8 cellular contexts compared by ENCODE assay signal in genomic region chr17:82217530-82218204, GRCh38. TPM values are rescaled to one million over a fixed set of nuclear protein-coding genes. Genes with fewer than 3 reads are reported as not detected.
DNase-seq lines count a peak whose midpoint lies in the region; ATAC-seq and TF ChIP-seq lines count a peak whose summit lies in the region.

No MANE protein-coding gene starts in this region.

- no peak for TF ChIP-seq CTCF in chondrocyte (IDR thresholded peaks at IDR 0.05)

- no peak overlapping the region for H3K4me3 ChIP-seq in mesodermal cell (ENCODE audit: extremely low read depth, insufficient read depth, low read length, poor library complexity, severe bottlenecking)

- no peaks in the 10 kb centered on the region for H3K36me3 ChIP-seq in mesodermal cell (ENCODE audit: control insufficient read depth, insufficient read depth, low read length)

- DNase-seq in AG08396 (ENCODE audit: low spot score) (peak; percentile 89), MV-4-11 (lab: John Stamatoyannopoulos, UW) (peak; percentile 86), chondrocyte (ENCODE audit: low spot score) (peak; percentile 93), iPS-NIHi7 (ENCODE audit: extremely low spot score) (no peak), GM19240 (ENCODE audit: insufficient read length, low spot score) (no peak)

- peak overlapping the region; percentile 90 for H3K27ac ChIP-seq in mesodermal cell (ENCODE audit: low read depth, low read length, severe bottlenecking)

- peaks cover 32% of the 10 kb centered on the region for H3K4me1 ChIP-seq in mesodermal cell (ENCODE audit: control insufficient read depth, insufficient read depth, low read length, poor library complexity, severe bottlenecking)

- no peaks in the 10 kb centered on the region for H3K36me3 Mint-ChIP-seq in chondrocyte (ENCODE audit: low read depth)

- H3K4me3 Mint-ChIP-seq in chondrocyte (ENCODE audit: unreplicated experiment) = no peak overlapping the region

- H3K27me3 Mint-ChIP-seq in chondrocyte (ENCODE audit: low read depth) = no peaks in the 10 kb centered on the region

- no peaks in the 10 kb centered on the region for H3K9me3 ChIP-seq in mesodermal cell (ENCODE audit: control insufficient read depth, low read length)

- H3K9me3 Mint-ChIP-seq in chondrocyte (ENCODE audit: low read depth) = no peaks in the 10 kb centered on the region

- no peak for ATAC-seq in HG03139 (IDR thresholded peaks at IDR 0.05; ENCODE audit: unreplicated experiment)
- no peak for ATAC-seq in GM21381 (IDR thresholded peaks at IDR 0.05; ENCODE audit: unreplicated experiment)

- 55 to 65% methylated on average over 15 to 18 of the region's 21 CpGs for WGBS in mesodermal cell (ENCODE audit: insufficient coverage in 2 of 2), 2 experiments

- peak overlapping the region; percentile 93 for H3K27ac Mint-ChIP-seq in chondrocyte (ENCODE audit: unreplicated experiment)

- H3K4me1 Mint-ChIP-seq in chondrocyte (ENCODE audit: low read depth) = peaks cover 36% of the 10 kb centered on the region

RNA-seq across cellular contexts. Expression of gene CCDC57, which starts 5.0 kb away (rescaled TPM):
- total RNA-seq in chondrocyte = 23.5 to 39.8 TPM (median 24.1 TPM) in 3 replicates
- polyA plus RNA-seq in mesodermal cell (2013, experiment 1 of 2) = 28.8 TPM
- 22.8 TPM for polyA plus RNA-seq in mesodermal cell (2013, experiment 2 of 2)

RNA-seq across cellular contexts. Expression of gene SLC16A3, which starts 11.2 kb away (rescaled TPM):
- 53.3 to 206 TPM (median 189 TPM) in 3 replicates for total RNA-seq in chondrocyte
- polyA plus RNA-seq in mesodermal cell (2013, experiment 1 of 2) = 107 TPM
- polyA plus RNA-seq in mesodermal cell (2013, experiment 2 of 2) = 93.4 TPM

RNA-seq across cellular contexts. Expression of gene CSNK1D, which starts 55.8 kb away (rescaled TPM):
- 93.0 to 94.5 TPM (median 93.9 TPM) in 3 replicates for total RNA-seq in chondrocyte
- polyA plus RNA-seq in mesodermal cell (2013, experiment 1 of 2) = 108 TPM
- polyA plus RNA-seq in mesodermal cell (2013, experiment 2 of 2) = 105 TPM

Comparison
In these comparisons a context has a peak if more than half of its experiments do, and no peak if none do; other contexts are left out.
1. DNase-seq: peak in AG08396 (single experiment), MV-4-11 (single experiment) and chondrocyte (single experiment); none in iPS-NIHi7 (single experiment) and GM19240 (single experiment).